32 cellular contexts compared by ENCODE assay signal in genomic region chr2:66889632-66889882, GRCh38.
DNase-seq lines count a peak whose midpoint lies in the region; ATAC-seq, FAIRE-seq and TF ChIP-seq lines count a peak whose summit lies in the region.
"Had no signal": no experiment of that assay in that cellular context is flagged by ENCODE, and none has a peak within 500 bp of the region (broad histone marks: within the 10 kb centered on the region; RNA-seq: fewer than 3 reads in every experiment).

No MANE protein-coding gene starts in this region.

- H3F3A ChIP-seq in GM23248 (ENCODE audit: insufficient read depth): peaks cover 16% of the 10 kb centered on the region

- no peaks in the 10 kb centered on the region for H3K9me2 ChIP-seq in GM23248 (ENCODE audit: insufficient read depth)

- H3K27ac ChIP-seq in GM23248: peak overlapping the region; percentile 78
- H3K27ac ChIP-seq in astrocyte (ENCODE audit: low read depth, low read length): peak overlapping the region; percentile 72
- H3K27ac ChIP-seq in mucosa of rectum (ENCODE audit: low read depth in 2 of 2, low read length in 2 of 2): peak overlapping the region; percentile 5 to 32
- H3K27ac ChIP-seq in transverse colon: peak overlapping the region; percentile 70 to 86 (median 77)
- H3K27ac ChIP-seq: A549, neutrophil, right lobe of liver had no signal

- ATAC-seq in activated T-cell treated with anti-CD3 and anti-CD28 coated beads, Interleukin-2, amount 50 U/mL, for 4 hours: no peak
- ATAC-seq: A549, Panc1 had no signal

- H3K79me2 ChIP-seq in GM23248 (ENCODE audit: insufficient read depth) (no peaks in the 10 kb centered on the region), astrocyte (ENCODE audit: insufficient read depth, low read length) (no peaks in the 10 kb centered on the region)

- no peaks in the 10 kb centered on the region for H3K9me3 Mint-ChIP-seq in astrocyte (ENCODE audit: unreplicated experiment)
- H3K9me3 Mint-ChIP-seq in activated T-cell treated with anti-CD3 and anti-CD28 coated beads, Interleukin-2, amount 50 U/mL, for 4 hours: peaks cover 9% of the 10 kb centered on the region

- no peaks in the 10 kb centered on the region for H3K36me3 ChIP-seq in GM23248 (ENCODE audit: low read depth)
- no peaks in the 10 kb centered on the region for H3K36me3 ChIP-seq in astrocyte (ENCODE audit: insufficient read depth, low read length)
- H3K36me3 ChIP-seq in mucosa of rectum (ENCODE audit: control insufficient read depth in 2 of 2, insufficient read depth in 2 of 2, low read length in 2 of 2): no peaks in the 10 kb centered on the region
- H3K36me3 ChIP-seq in transverse colon: no peaks in the 10 kb centered on the region
- H3K36me3 ChIP-seq: breast epithelium, neutrophil, right lobe of liver had no signal

- H3K4me1 ChIP-seq in GM23248 (ENCODE audit: insufficient read depth) (peaks cover 32% of the 10 kb centered on the region), astrocyte (ENCODE audit: insufficient read depth, low read length) (peaks cover 17% of the 10 kb centered on the region), mucosa of rectum (ENCODE audit: control insufficient read depth in 2 of 2, insufficient read depth in 2 of 2, low read length in 2 of 2) (no peaks in the 10 kb centered on the region), transverse colon (peaks cover 0 to 4% (median 0%) of the 10 kb centered on the region in 4 donors)
- H3K4me1 ChIP-seq: A549, breast epithelium, right lobe of liver had no signal

- H3K9me3 ChIP-seq in GM23248 (ENCODE audit: low read depth) (no peaks in the 10 kb centered on the region), astrocyte (ENCODE audit: insufficient read depth, low read depth, low read length) (no peaks in the 10 kb centered on the region), mucosa of rectum (ENCODE audit: control insufficient read depth in 2 of 2, low read length in 2 of 2) (no peaks in the 10 kb centered on the region), transverse colon (no peaks in the 10 kb centered on the region)
- H3K9me3 ChIP-seq: A549, breast epithelium, neutrophil, right lobe of liver had no signal

- H3K4me1 Mint-ChIP-seq in astrocyte (ENCODE audit: low read depth, unreplicated experiment): peaks cover 19% of the 10 kb centered on the region
- no peaks in the 10 kb centered on the region for H3K4me1 Mint-ChIP-seq in activated T-cell treated with anti-CD3 and anti-CD28 coated beads, Interleukin-2, amount 50 U/mL, for 4 hours (ENCODE audit: low read depth)
- H3K4me1 Mint-ChIP-seq: activated naive CD4-positive, alpha-beta T cell treated with anti-CD3 and anti-CD28 coated beads, Interleukin-2, amount 50 U/mL, for 24 hours; B cell; CD4-positive, alpha-beta memory T cell; naive B cell had no signal

- no peak for TF ChIP-seq POLR2A in transverse colon (IDR thresholded peaks at IDR 0.05)

- TF ChIP-seq CTCF in astrocyte (IDR thresholded peaks at IDR 0.05; ENCODE audit: insufficient read depth, low read depth, low read length): no peak
- TF ChIP-seq CTCF in transverse colon (IDR thresholded peaks at IDR 0.05): no peak

- no peaks in the 10 kb centered on the region for H3K27me3 Mint-ChIP-seq in astrocyte (ENCODE audit: low read depth, unreplicated experiment)
- H3K27me3 Mint-ChIP-seq in activated T-cell treated with anti-CD3 and anti-CD28 coated beads, Interleukin-2, amount 50 U/mL, for 4 hours (ENCODE audit: low read depth): no peaks in the 10 kb centered on the region
- H3K27me3 Mint-ChIP-seq: activated naive CD4-positive, alpha-beta T cell treated with anti-CD3 and anti-CD28 coated beads, Interleukin-2, amount 50 U/mL, for 24 hours; B cell; CD4-positive, alpha-beta memory T cell; naive B cell had no signal

- peak overlapping the region; percentile 88 for H3K27ac Mint-ChIP-seq in astrocyte (ENCODE audit: unreplicated experiment)
- H3K27ac Mint-ChIP-seq: activated naive CD4-positive, alpha-beta T cell treated with anti-CD3 and anti-CD28 coated beads, Interleukin-2, amount 50 U/mL, for 24 hours; activated T-helper 2 cell treated with anti-CD3 and anti-CD28 coated beads, Interferon-gamma antibody, Interleukin-2, Interleukin-4, amounts not matched to agents 10 μg/mL and 5 μg/mL and 100 μg/mL, durations not matched to agents 14 hours and 24 hours and 36 hours; B cell; CD4-positive, alpha-beta memory T cell; naive B cell had no signal

- H3K27me3 ChIP-seq in GM23248 (replicated peaks; ENCODE audit: insufficient read depth) (no peaks in the 10 kb centered on the region), astrocyte (ENCODE audit: insufficient read depth, low read length) (no peaks in the 10 kb centered on the region), mucosa of rectum (ENCODE audit: control insufficient read depth in 2 of 2, insufficient read depth in 2 of 2, low read length in 2 of 2) (no peaks in the 10 kb centered on the region), transverse colon (no peaks in the 10 kb centered on the region)
- H3K27me3 ChIP-seq: breast epithelium, neutrophil, right lobe of liver had no signal

- TF ChIP-seq EP300 in transverse colon (IDR thresholded peaks at IDR 0.05; ENCODE audit: low read depth): no peak

- H3K36me3 Mint-ChIP-seq in astrocyte (ENCODE audit: low read depth, unreplicated experiment): no peaks in the 10 kb centered on the region
- H3K36me3 Mint-ChIP-seq in activated T-cell treated with anti-CD3 and anti-CD28 coated beads, Interleukin-2, amount 50 U/mL, for 4 hours (ENCODE audit: insufficient read depth): no peaks in the 10 kb centered on the region
- H3K36me3 Mint-ChIP-seq: activated naive CD4-positive, alpha-beta T cell treated with anti-CD3 and anti-CD28 coated beads, Interleukin-2, amount 50 U/mL, for 24 hours; CD4-positive, alpha-beta memory T cell; naive B cell had no signal

- H3K4me3 ChIP-seq in GM23248 (no peak overlapping the region), astrocyte (ENCODE audit: insufficient read depth, low read depth, low read length) (no peak overlapping the region), mucosa of rectum (ENCODE audit: low read length in 2 of 2) (no peak overlapping the region), transverse colon (no peak overlapping the region)
- H3K4me3 ChIP-seq: A549, breast epithelium, right lobe of liver had no signal

- intact Hi-C loops in transverse colon (cut with DNase I; ENCODE audit: low total_unique reads): loop anchor here (10.0 kb wide), 1 partner anchor 455 kb away; the partner anchor contains the start of gene MEIS1

- in situ Hi-C loops in GM23248 (cut with MboI) (no loop called here), transverse colon (cut with MboI; ENCODE audit: low pct_ligation_motif_present in 1 of 4, low pct_unique_long_range_greater_than_20kb in 1 of 4, low sequenced_read_pairs in 3 of 4) (loop anchor here in 1 of 4 donors (25.0 kb wide), 1 partner anchor 452 kb away; the partner anchor contains the start of gene MEIS1)

- DNase-seq in GM23248 (no peak), astrocyte (ENCODE audit: low read depth) (no peak), transverse colon (no peak), AG08395 (ENCODE audit: low spot score) (no peak), UCSD-AML1 (lab: John Stamatoyannopoulos, UW; ENCODE audit: unreplicated experiment) (no peak), HPDE6-E6E7 (ENCODE audit: extremely low spot score) (no peak)
- no peak for DNase-seq in activated T-cell treated with anti-CD3 and anti-CD28 coated beads, Interleukin-2, amount 50 U/mL, for 4 hours
- DNase-seq: amygdala; CD4-positive, alpha-beta memory T cell; hypothalamus; KG1; left cardiac atrium; naive B cell; NCI-H1417 treated with DMSO at 0.1 percent for 48 hours; NCI-H2081; NCI-H69; right lobe of liver; SHP77 treated with DMSO at 0.1 percent for 48 hours; stimulated activated CD4-positive, alpha-beta T cell treated with anti-CD3 and anti-CD28 coated beads, Interleukin-4, amount 100 ng/mL, for 24 hours; T-helper 2 cell; trophoblast cell had no signal

- FAIRE-seq in astrocyte (lab: Jason Lieb, UNC): no peak
- FAIRE-seq: A549, D721Med, GM18507, H1 had no signal

- no peak overlapping the region for H3K4me3 Mint-ChIP-seq in astrocyte (ENCODE audit: unreplicated experiment)
- H3K4me3 Mint-ChIP-seq in activated T-cell treated with anti-CD3 and anti-CD28 coated beads, Interleukin-2, amount 50 U/mL, for 4 hours: no peak overlapping the region
- H3K4me3 Mint-ChIP-seq: activated naive CD4-positive, alpha-beta T cell treated with anti-CD3 and anti-CD28 coated beads, Interleukin-2, amount 50 U/mL, for 24 hours; B cell; CD4-positive, alpha-beta memory T cell; naive B cell had no signal

- H3K4me2 ChIP-seq in GM23248 (ENCODE audit: unreplicated experiment) (peak overlapping the region; percentile 31), astrocyte (ENCODE audit: low read length) (peak overlapping the region; percentile 50)
- H3K4me2 ChIP-seq: A549 had no signal

- H2AFZ ChIP-seq in GM23248: 0 out of 2 replicates have a peak overlapping the region, but pooled peaks have one; percentile 0
- no peak overlapping the region for H2AFZ ChIP-seq in astrocyte (ENCODE audit: low read depth, low read length)

- H3K9ac ChIP-seq in GM23248 (peak overlapping the region; percentile 11; the same call in 1 of the 2 replicates), astrocyte (ENCODE audit: low read length) (peak overlapping the region; percentile 3), mucosa of rectum (ENCODE audit: low read depth in 1 of 2, low read length in 2 of 2) (no peak overlapping the region)

- 60 to 64% methylated on average over 2 of the region's 2 CpGs for whole genome bisulfite sequencing in GM23248 (ENCODE audit: low coverage in 1 of 2, low lambda C conversion rate in 2 of 2, missing lambda C conversion rate in 2 of 2), 2 experiments
- WGBS in transverse colon (ENCODE audit: low coverage in 1 of 2), 2 donors: 58 to 60% methylated on average over 1 to 2 of the region's 2 CpGs

- H4K20me1 ChIP-seq in GM23248 (ENCODE audit: insufficient read depth): no peaks in the 10 kb centered on the region
- no peaks in the 10 kb centered on the region for H4K20me1 ChIP-seq in astrocyte (ENCODE audit: insufficient read depth, low read length)

Comparison
In these comparisons a context has a peak if more than half of its experiments do, and no peak if none do; other contexts are left out.
1. H3K27ac ChIP-seq: peak in every context shown above with its lines; median percentile 78 in GM23248; 77 in transverse colon; 72 in astrocyte; 18 in mucosa of rectum.
2. H3K9ac ChIP-seq: peak in GM23248 (single experiment) and astrocyte (single experiment); none in mucosa of rectum (0 of 2).